Comparison of ENCODE assay signal across 15 cellular contexts in genomic region chr6:34679552-34680255, GRCh38. TPM values are rescaled to one million over a fixed set of nuclear protein-coding genes. Genes with fewer than 3 reads are reported as not detected.
DNase-seq lines count a peak whose midpoint lies in the region; ATAC-seq and TF ChIP-seq lines count a peak whose summit lies in the region.
"Had no signal": no experiment of that assay in that cellular context is flagged by ENCODE, and none has a peak within 500 bp of the region (broad histone marks: within the 10 kb centered on the region; RNA-seq: fewer than 3 reads in every experiment).

No MANE protein-coding gene starts in this region.

- BruUV-seq in OCI-LY7 (replicated peaks; lab: Mats Ljungman, UMichigan), result no TSS peak

- no peak for ATAC-seq in activated CD8-positive, alpha-beta T cell treated with anti-CD3 and anti-CD28 coated beads, Interleukin-2, amount 10 ng/mL, durations not matched to agents 7 days and 5 days
- ATAC-seq in activated CD8-positive, alpha-beta T cell treated with anti-CD3 and anti-CD28 coated beads for 36 hours, result no peak
- ATAC-seq in GM21526 (IDR thresholded peaks at IDR 0.05; ENCODE audit: low FRiP score, unreplicated experiment) (no peak), GM18511 (IDR thresholded peaks at IDR 0.05; ENCODE audit: unreplicated experiment) (no peak)
- ATAC-seq: T-cell had no signal

- H3K27me3 Mint-ChIP-seq in activated CD8-positive, alpha-beta T cell treated with anti-CD3 and anti-CD28 coated beads, Interleukin-2, amount 10 ng/mL, durations not matched to agents 7 days and 5 days (ENCODE audit: low read depth), result no peaks in the 10 kb centered on the region
- H3K27me3 Mint-ChIP-seq in activated CD8-positive, alpha-beta T cell treated with anti-CD3 and anti-CD28 coated beads for 36 hours, result no peaks in the 10 kb centered on the region
- H3K27me3 Mint-ChIP-seq: T-cell had no signal

- POLR2A ChIA-PET in activated CD8-positive, alpha-beta T cell treated with anti-CD3 and anti-CD28 coated beads, Interleukin-2, amount 10 ng/mL, durations not matched to agents 7 days and 5 days (lab: Charles Lee), result no interaction called here
- POLR2A ChIA-PET in activated CD8-positive, alpha-beta T cell treated with anti-CD3 and anti-CD28 coated beads for 36 hours (lab: Charles Lee), result no interaction called here
- POLR2A ChIA-PET in OCI-LY7 (lab: Charles Lee), result no interaction called here

- H3K4me1 ChIP-seq in OCI-LY7 (ENCODE audit: insufficient read depth, low read length, poor library complexity, severe bottlenecking) (peaks cover 89% of the 10 kb centered on the region), liver (ENCODE audit: control insufficient read depth in 4 of 4, insufficient read depth in 4 of 4, low read length in 3 of 4) (peaks cover 17 to 50% (median 48%) of the 10 kb centered on the region in 4 donors), tibial artery (peaks cover 0 to 26% (median 13%) of the 10 kb centered on the region in 4 donors)

- intact Hi-C loops in activated CD8-positive, alpha-beta T cell treated with anti-CD3 and anti-CD28 coated beads for 36 hours (cut with micrococcal nuclease), result no loop called here
- intact Hi-C loops in OCI-LY7 (cut with micrococcal nuclease; ENCODE audit: unreplicated experiment), result loop anchor here (2.0 to 10.0 kb wide), 3 partner anchors 205 to 445 kb away; partner anchors contain the start of genes ANKS1A, HMGA1, PACSIN1 and TAF11
- intact Hi-C loops in tibial artery (cut with DNase I; ENCODE audit: low total_unique reads), result no loop called here

- H3K79me2 ChIP-seq in OCI-LY7 (ENCODE audit: insufficient read depth, low read depth, low read length), result peaks cover 95% of the 10 kb centered on the region

- no peak overlapping the region for H3K4me3 Mint-ChIP-seq in activated CD8-positive, alpha-beta T cell treated with anti-CD3 and anti-CD28 coated beads, Interleukin-2, amount 10 ng/mL, durations not matched to agents 7 days and 5 days
- no peak overlapping the region for H3K4me3 Mint-ChIP-seq in activated CD8-positive, alpha-beta T cell treated with anti-CD3 and anti-CD28 coated beads for 36 hours
- H3K4me3 Mint-ChIP-seq: T-cell had no signal

- no peak for DNase-seq in activated CD8-positive, alpha-beta T cell treated with anti-CD3 and anti-CD28 coated beads, Interleukin-2, amount 10 ng/mL, durations not matched to agents 7 days and 5 days
- DNase-seq in activated CD8-positive, alpha-beta T cell treated with anti-CD3 and anti-CD28 coated beads for 36 hours, result no peak
- DNase-seq in OCI-LY7 (ENCODE audit: low spot score) (no peak), tibial artery (no peak), islet precursor cell (no peak)
- DNase-seq: effector CD4-positive, alpha-beta T cell; heart right ventricle; MM.1S; NCI-H510A; T-cell had no signal

- peak overlapping the region; percentile 91 for H3K4me2 ChIP-seq in OCI-LY7 (ENCODE audit: low read length)

- no peaks in the 10 kb centered on the region for H3K9me3 Mint-ChIP-seq in activated CD8-positive, alpha-beta T cell treated with anti-CD3 and anti-CD28 coated beads, Interleukin-2, amount 10 ng/mL, durations not matched to agents 7 days and 5 days (ENCODE audit: insufficient read depth)
- H3K9me3 Mint-ChIP-seq in activated CD8-positive, alpha-beta T cell treated with anti-CD3 and anti-CD28 coated beads for 36 hours, result no peaks in the 10 kb centered on the region
- H3K9me3 Mint-ChIP-seq: T-cell had no signal

- peak overlapping the region; percentile 26 for H3K27ac Mint-ChIP-seq in activated CD8-positive, alpha-beta T cell treated with anti-CD3 and anti-CD28 coated beads, Interleukin-2, amount 10 ng/mL, durations not matched to agents 7 days and 5 days
- no peak overlapping the region for H3K27ac Mint-ChIP-seq in activated CD8-positive, alpha-beta T cell treated with anti-CD3 and anti-CD28 coated beads for 36 hours

- H3K9me3 ChIP-seq in OCI-LY7 (ENCODE audit: low read length), result no peaks in the 10 kb centered on the region
- no peaks in the 10 kb centered on the region for H3K9me3 ChIP-seq in liver (ENCODE audit: control insufficient read depth in 4 of 4, low read length in 3 of 4)
- H3K9me3 ChIP-seq in tibial artery, result no peaks in the 10 kb centered on the region
- H3K9me3 ChIP-seq: HAP-1, heart right ventricle had no signal

- H3K27ac ChIP-seq in OCI-LY7 (ENCODE audit: low read depth, low read length, poor library complexity, severe bottlenecking) (peak overlapping the region; percentile 89), liver (ENCODE audit: low read depth in 1 of 2, low read length in 2 of 2) (peak overlapping the region; percentile 12 to 17), tibial artery (peak overlapping the region; percentile 50 to 72)

- H3K4me3 ChIP-seq in OCI-LY7 (ENCODE audit: low read depth, low read length, poor library complexity, severe bottlenecking) (no peak overlapping the region), liver (ENCODE audit: low read depth in 1 of 3, low read length in 3 of 3) (no peak overlapping the region), tibial artery (no peak overlapping the region)
- H3K4me3 ChIP-seq: HAP-1, heart right ventricle, skin epidermis had no signal

- peaks cover 21% of the 10 kb centered on the region for H3K4me1 Mint-ChIP-seq in activated CD8-positive, alpha-beta T cell treated with anti-CD3 and anti-CD28 coated beads, Interleukin-2, amount 10 ng/mL, durations not matched to agents 7 days and 5 days (ENCODE audit: low read depth)
- H3K4me1 Mint-ChIP-seq in activated CD8-positive, alpha-beta T cell treated with anti-CD3 and anti-CD28 coated beads for 36 hours (ENCODE audit: low read depth), result peaks cover 36% of the 10 kb centered on the region

- H3K36me3 ChIP-seq in OCI-LY7 (ENCODE audit: insufficient read depth, low read length), result peaks cover 30% of the 10 kb centered on the region
- H3K36me3 ChIP-seq in liver (ENCODE audit: control insufficient read depth in 4 of 4, insufficient read depth in 3 of 4, low read depth in 1 of 4, low read length in 3 of 4), result no peaks in the 10 kb centered on the region
- H3K36me3 ChIP-seq in tibial artery, result no peaks in the 10 kb centered on the region
- H3K36me3 ChIP-seq: HAP-1, heart right ventricle had no signal

- CTCF ChIA-PET in activated CD8-positive, alpha-beta T cell treated with anti-CD3 and anti-CD28 coated beads, Interleukin-2, amount 10 ng/mL, durations not matched to agents 7 days and 5 days (lab: Charles Lee), result no interaction called here
- CTCF ChIA-PET in activated CD8-positive, alpha-beta T cell treated with anti-CD3 and anti-CD28 coated beads for 36 hours (lab: Charles Lee), result no interaction called here
- CTCF ChIA-PET in OCI-LY7 (lab: Charles Lee; ENCODE audit: unreplicated experiment), result no interaction called here

- no peak for TF ChIP-seq RAD21 in liver (IDR thresholded peaks at IDR 0.05)

- TF ChIP-seq CTCF in activated CD8-positive, alpha-beta T cell treated with anti-CD3 and anti-CD28 coated beads for 36 hours (IDR thresholded peaks at IDR 0.05), result no peak
- TF ChIP-seq CTCF in OCI-LY7 (conservative IDR thresholded peaks at IDR 0.05; ENCODE audit: low read length) (no peak), liver (IDR thresholded peaks at IDR 0.05; ENCODE audit: low read depth, low read length, missing input control) (no peak), tibial artery (IDR thresholded peaks at IDR 0.05) (no peak)

- no peaks in the 10 kb centered on the region for H3K9me2 ChIP-seq in OCI-LY7 (ENCODE audit: insufficient read depth, low read length)

- peak overlapping the region; percentile 32; the same call in 1 of the 2 replicates for H2AFZ ChIP-seq in OCI-LY7 (ENCODE audit: low read length)

- H3K9ac ChIP-seq in liver (ENCODE audit: low read depth in 1 of 2, low read length in 2 of 2), result no peak overlapping the region

- H3K36me3 Mint-ChIP-seq in activated CD8-positive, alpha-beta T cell treated with anti-CD3 and anti-CD28 coated beads, Interleukin-2, amount 10 ng/mL, durations not matched to agents 7 days and 5 days (ENCODE audit: low read depth), result peaks cover 4% of the 10 kb centered on the region
- peaks cover 3% of the 10 kb centered on the region for H3K36me3 Mint-ChIP-seq in activated CD8-positive, alpha-beta T cell treated with anti-CD3 and anti-CD28 coated beads for 36 hours (ENCODE audit: low read depth)
- H3K36me3 Mint-ChIP-seq: T-cell had no signal

- no peaks in the 10 kb centered on the region for H4K20me1 ChIP-seq in OCI-LY7 (ENCODE audit: insufficient read depth, low read length)

- H3K27me3 ChIP-seq in liver (ENCODE audit: control insufficient read depth in 4 of 4, insufficient read depth in 4 of 4, low read length in 3 of 4), result no peaks in the 10 kb centered on the region
- no peaks in the 10 kb centered on the region for H3K27me3 ChIP-seq in tibial artery
- H3K27me3 ChIP-seq: heart right ventricle had no signal

- 51% methylated on average over 1 of the region's 1 CpG for WGBS in liver

TF ChIP-seq in liver, 16 proteins besides CTCF, POLR2A, EP300 and RAD21 (continues in another document):
- no peak for TF ChIP-seq HNF4A (conservative IDR thresholded peaks at IDR 0.05)
- TF ChIP-seq, protein P1, sequence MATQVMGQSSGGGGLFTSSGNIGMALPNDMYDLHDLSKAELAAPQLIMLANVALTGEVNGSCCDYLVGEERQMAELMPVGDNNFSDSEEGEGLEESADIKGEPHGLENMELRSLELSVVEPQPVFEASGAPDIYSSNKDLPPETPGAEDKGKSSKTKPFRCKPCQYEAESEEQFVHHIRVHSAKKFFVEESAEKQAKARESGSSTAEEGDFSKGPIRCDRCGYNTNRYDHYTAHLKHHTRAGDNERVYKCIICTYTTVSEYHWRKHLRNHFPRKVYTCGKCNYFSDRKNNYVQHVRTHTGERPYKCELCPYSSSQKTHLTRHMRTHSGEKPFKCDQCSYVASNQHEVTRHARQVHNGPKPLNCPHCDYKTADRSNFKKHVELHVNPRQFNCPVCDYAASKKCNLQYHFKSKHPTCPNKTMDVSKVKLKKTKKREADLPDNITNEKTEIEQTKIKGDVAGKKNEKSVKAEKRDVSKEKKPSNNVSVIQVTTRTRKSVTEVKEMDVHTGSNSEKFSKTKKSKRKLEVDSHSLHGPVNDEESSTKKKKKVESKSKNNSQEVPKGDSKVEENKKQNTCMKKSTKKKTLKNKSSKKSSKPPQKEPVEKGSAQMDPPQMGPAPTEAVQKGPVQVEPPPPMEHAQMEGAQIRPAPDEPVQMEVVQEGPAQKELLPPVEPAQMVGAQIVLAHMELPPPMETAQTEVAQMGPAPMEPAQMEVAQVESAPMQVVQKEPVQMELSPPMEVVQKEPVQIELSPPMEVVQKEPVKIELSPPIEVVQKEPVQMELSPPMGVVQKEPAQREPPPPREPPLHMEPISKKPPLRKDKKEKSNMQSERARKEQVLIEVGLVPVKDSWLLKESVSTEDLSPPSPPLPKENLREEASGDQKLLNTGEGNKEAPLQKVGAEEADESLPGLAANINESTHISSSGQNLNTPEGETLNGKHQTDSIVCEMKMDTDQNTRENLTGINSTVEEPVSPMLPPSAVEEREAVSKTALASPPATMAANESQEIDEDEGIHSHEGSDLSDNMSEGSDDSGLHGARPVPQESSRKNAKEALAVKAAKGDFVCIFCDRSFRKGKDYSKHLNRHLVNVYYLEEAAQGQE (IDR thresholded peaks at IDR 0.05), result no peak

RNA-seq across cellular contexts. Expression of gene ILRUN, which starts 16.9 kb away (rescaled TPM):
- total RNA-seq in activated CD8-positive, alpha-beta T cell treated with anti-CD3 and anti-CD28 coated beads, Interleukin-2, amount 10 ng/mL, durations not matched to agents 7 days and 5 days, result 10 to 100 TPM; 57.4 to 58.8 TPM
- total RNA-seq in activated CD8-positive, alpha-beta T cell treated with anti-CD3 and anti-CD28 coated beads for 36 hours, result 10 to 100 TPM; 45.3 to 51.8 TPM
- total RNA-seq in OCI-LY7 (2014; rRNA removed; shearing (Covaris generic)), result 25.6 and 27.1 TPM in 2 replicates
- total RNA-seq in OCI-LY7 (2022) (77.6 and 82.7 TPM in 2 replicates), liver (10 to 100 TPM; 37.7 to 77.3 TPM)
- polyA plus RNA-seq in liver, result 10 to 100 TPM; 20.3 to 54.7 TPM

Comparison
In these comparisons a context has a peak if more than half of its experiments do, and no peak if none do; other contexts are left out.
1. H3K27ac ChIP-seq: peak in every context shown above with its lines; median percentile 89 in OCI-LY7; 61 in tibial artery; 14 in liver.